20 cellular contexts compared by ENCODE assay signal in genomic region chr6:129801909-129802308, GRCh38. TPM values are rescaled to one million over a fixed set of nuclear protein-coding genes. Genes with fewer than 3 reads are reported as not detected.
DNase-seq lines count a peak whose midpoint lies in the region; ATAC-seq, FAIRE-seq and TF ChIP-seq lines count a peak whose summit lies in the region.
"Had no signal": no experiment of that assay in that cellular context is flagged by ENCODE, and none has a peak within 500 bp of the region (broad histone marks: within the 10 kb centered on the region; RNA-seq: fewer than 3 reads in every experiment).

No MANE protein-coding gene starts in this region.

- no peaks in the 10 kb centered on the region for H4K20me1 ChIP-seq in osteoblast (ENCODE audit: insufficient read depth, low read length)

- H3K4me3 ChIP-seq in osteoblast (ENCODE audit: insufficient read depth, low read length): no peak overlapping the region

- CTCF ChIA-PET in MCF 10A (lab: Yijun Ruan, JAX): interaction anchor here (1.2 kb wide), 1 partner anchor 204 kb away, joined by 3 read pairs; no protein-coding TSS in a partner anchor

- POLR2A ChIA-PET in MCF 10A (lab: Yijun Ruan, JAX): no interaction called here

- no peaks in the 10 kb centered on the region for H3K4me1 ChIP-seq in osteoblast (ENCODE audit: insufficient read depth, low read length)

- H3K9me3 ChIP-seq in osteoblast (ENCODE audit: low read depth, low read length): no peaks in the 10 kb centered on the region

- intact Hi-C loops in MCF 10A (cut with micrococcal nuclease): no loop called here

- no peaks in the 10 kb centered on the region for H3K36me3 ChIP-seq in osteoblast (ENCODE audit: insufficient read depth, low read length)

- no peak overlapping the region for H3K4me3 Mint-ChIP-seq in MCF 10A (ENCODE audit: unreplicated experiment)
- H3K4me3 Mint-ChIP-seq: CD4-positive, alpha-beta T cell; H9 had no signal

- H3K36me3 Mint-ChIP-seq in MCF 10A (ENCODE audit: insufficient read depth, unreplicated experiment): no peaks in the 10 kb centered on the region

- H3K79me2 ChIP-seq in osteoblast (ENCODE audit: insufficient read depth, low read length): no peaks in the 10 kb centered on the region

- H3K4me1 Mint-ChIP-seq in MCF 10A (ENCODE audit: insufficient read depth, unreplicated experiment): no peaks in the 10 kb centered on the region
- H3K4me1 Mint-ChIP-seq: H9, IgD-negative memory B cell had no signal

- H3K9me3 Mint-ChIP-seq in MCF 10A (ENCODE audit: unreplicated experiment): peaks cover 7% of the 10 kb centered on the region

- ATAC-seq in esophagus mucosa: peak; percentile 98
- ATAC-seq: SK-N-SH treated with all-trans-retinoic acid at 6 μM for 48 hours had no signal

- no peak overlapping the region for H3K4me2 ChIP-seq in osteoblast (ENCODE audit: insufficient read depth, low read length)

- H3K27ac Mint-ChIP-seq in MCF 10A (ENCODE audit: low read depth, unreplicated experiment): no peak overlapping the region
- H3K27ac Mint-ChIP-seq: CD4-positive, alpha-beta T cell; H9 had no signal

- TF ChIP-seq CTCF in MCF 10A (IDR thresholded peaks at IDR 0.05; ENCODE audit: unreplicated experiment) (no peak), osteoblast (IDR thresholded peaks at IDR 0.05; ENCODE audit: extremely low read depth, low read depth, low read length) (no peak)

- DNase-seq in MCF 10A (ENCODE audit: unreplicated experiment) (peak; percentile 25), osteoblast (ENCODE audit: insufficient read length, low spot score, missing footprints) (peak; percentile 8), GM19239 (ENCODE audit: insufficient read length, low spot score) (no peak), DMS79 (lab: John Stamatoyannopoulos, UW) (no peak), DMS53 treated with DMSO at 0.1 percent for 48 hours (lab: John Stamatoyannopoulos, UW; ENCODE audit: unreplicated experiment) (no peak), Ammon's horn (ENCODE audit: low spot score) (no peak)
- DNase-seq: ACHN; AML-193; CD4-positive, alpha-beta T cell; H9; MV-4-11; NCI-H1417 treated with DMSO at 0.1 percent for 48 hours; NCI-H1930; NCI-H2171 treated with DMSO at 0.1 percent for 48 hours; NCI-H446 treated with DMSO at 0.1 percent for 48 hours; Right ventricle myocardium superior had no signal

- no TSS peak for BruUV-seq in MCF 10A (replicated peaks; lab: Mats Ljungman, UMichigan)

- no peak overlapping the region for H3K27ac ChIP-seq in osteoblast (ENCODE audit: low read depth, low read length)

- no peaks in the 10 kb centered on the region for H3K27me3 Mint-ChIP-seq in MCF 10A (ENCODE audit: insufficient read depth, unreplicated experiment)

- no peak for TF ChIP-seq RAD21 in Ishikawa (IDR thresholded peaks at IDR 0.05; ENCODE audit: low read depth)

- peak; percentile 86 for TF ChIP-seq EP300 in Ishikawa (IDR thresholded peaks at IDR 0.05; ENCODE audit: borderline replicate concordance)

- no peak overlapping the region for H2AFZ ChIP-seq in osteoblast (ENCODE audit: low read length)

- no peak for FAIRE-seq in GM19239 (lab: Jason Lieb, UNC)

- H3K27me3 ChIP-seq in osteoblast (ENCODE audit: insufficient read depth, low read length): no peaks in the 10 kb centered on the region

TF ChIP-seq in Ishikawa, 13 proteins besides CTCF, POLR2A, EP300 and RAD21:
- TF ChIP-seq FOXM1 (IDR thresholded peaks at IDR 0.05; ENCODE audit: borderline replicate concordance, low read depth) (peak; percentile 60; the same call in 1 of the 2 replicates), EGR1 (IDR thresholded peaks at IDR 0.05) (no peak), MAX (IDR thresholded peaks at IDR 0.05) (peak; percentile 72), USF1 (IDR thresholded peaks at IDR 0.05) (peak; percentile 78), TEAD4 (IDR thresholded peaks at IDR 0.05) (peak; percentile 65), NFIC (IDR thresholded peaks at IDR 0.05) (peak; percentile 91), TAF1 (IDR thresholded peaks at IDR 0.05; ENCODE audit: low read depth) (no peak), YY1 (IDR thresholded peaks at IDR 0.05; ENCODE audit: low read depth) (no peak), TCF12 (IDR thresholded peaks at IDR 0.05; ENCODE audit: low read depth) (peak; percentile 86), CREB1 (IDR thresholded peaks at IDR 0.05; ENCODE audit: low read depth) (no peak)

RNA-seq across cellular contexts. Expression of gene TMEM244, which starts 59.2 kb away (rescaled TPM):
- not detected in 2 replicates for total RNA-seq in MCF 10A (2022)
- total RNA-seq in esophagus mucosa: not detected
- not detected in 2 replicates for total RNA-seq in osteoblast
- total RNA-seq: CD4-positive, alpha-beta T cell; H9; Right ventricle myocardium superior had no signal

Comparison
In these comparisons a context has a peak if more than half of its experiments do, and no peak if none do; other contexts are left out.
1. DNase-seq: peak in MCF 10A (single experiment) and osteoblast (single experiment); none in GM19239 (single experiment), DMS79 (single experiment), DMS53 treated with DMSO at 0.1 percent for 48 hours (single experiment) and Ammon's horn (single experiment).